In the genomic region with DNA sequence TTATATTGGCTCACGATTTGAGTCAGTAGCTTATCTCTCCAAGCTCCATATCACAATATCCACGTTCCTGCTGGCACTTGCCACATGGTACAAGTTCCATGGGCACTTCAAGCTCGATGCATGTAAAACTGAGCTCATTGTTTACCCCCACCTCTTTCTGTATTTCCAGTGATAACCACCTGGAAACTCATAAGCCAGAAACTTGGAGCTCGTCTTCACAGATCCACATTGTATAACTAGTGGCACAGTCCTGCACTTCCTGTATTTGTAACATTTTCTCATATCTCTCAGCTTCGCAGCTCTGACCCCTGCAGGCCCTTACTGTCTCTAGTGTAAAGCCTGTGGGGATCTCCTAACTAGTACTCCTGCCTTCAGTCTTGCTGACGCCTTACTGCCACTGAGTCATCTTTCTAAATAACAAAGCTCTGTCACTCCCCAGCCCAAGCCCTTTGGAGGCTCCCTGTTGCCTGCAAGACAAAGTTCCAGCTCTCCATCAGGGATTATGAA, we compare ENCODE assay signal across 10 cellular contexts. TPM values are rescaled to one million over a fixed set of nuclear protein-coding genes. Genes with fewer than 3 reads are reported as not detected.
DNase-seq lines count a peak whose midpoint lies in the region; ATAC-seq, FAIRE-seq and TF ChIP-seq lines count a peak whose summit lies in the region.
"Had no signal": no experiment of that assay in that cellular context is flagged by ENCODE, and none has a peak within 500 bp of the region (broad histone marks: within the 10 kb centered on the region; RNA-seq: fewer than 3 reads in every experiment).

No MANE protein-coding gene starts in this region.

- no peaks in the 10 kb centered on the region for H3K79me2 ChIP-seq in astrocyte (ENCODE audit: insufficient read depth, low read length)

- no peak overlapping the region for H2AFZ ChIP-seq in astrocyte (ENCODE audit: low read depth, low read length)

- DNase-seq in GM12865 (ENCODE audit: low read depth) = peak; percentile 32
- peak; percentile 89 for DNase-seq in M059J (ENCODE audit: low read depth)
- peak; percentile 39 for DNase-seq in astrocyte (ENCODE audit: low read depth)
- peak; percentile 20 for DNase-seq in non-pigmented ciliary epithelial cell (ENCODE audit: low read depth)
- DNase-seq: SW 1271 had no signal

- no peak overlapping the region for H3K9ac ChIP-seq in astrocyte (ENCODE audit: low read length)

- TF ChIP-seq CTCF in GM12865 (IDR thresholded peaks at IDR 0.05; ENCODE audit: insufficient read depth, low read depth, low read length, missing control alignments) (no peak), astrocyte (IDR thresholded peaks at IDR 0.05; ENCODE audit: insufficient read depth, low read depth, low read length) (no peak)

- no peaks in the 10 kb centered on the region for H4K20me1 ChIP-seq in astrocyte (ENCODE audit: insufficient read depth, low read length)

- H3K4me3 ChIP-seq in GM12865 (ENCODE audit: low read depth, low read length) (no peak overlapping the region), astrocyte (ENCODE audit: insufficient read depth, low read depth, low read length) (no peak overlapping the region)
- H3K4me3 ChIP-seq: coronary artery, lung had no signal

- H3K4me2 ChIP-seq in astrocyte (ENCODE audit: low read length) = peak overlapping the region; percentile 21

- H3K4me3 Mint-ChIP-seq in astrocyte (ENCODE audit: unreplicated experiment) = no peak overlapping the region

- H3K4me1 Mint-ChIP-seq in astrocyte (ENCODE audit: low read depth, unreplicated experiment) = peaks cover 20% of the 10 kb centered on the region

- H3K9me3 ChIP-seq in astrocyte (ENCODE audit: insufficient read depth, low read depth, low read length) = no peaks in the 10 kb centered on the region

- H3K36me3 ChIP-seq in astrocyte (ENCODE audit: insufficient read depth, low read length) = no peaks in the 10 kb centered on the region

- FAIRE-seq in astrocyte (lab: Jason Lieb, UNC) = no peak

- H3K27me3 ChIP-seq in astrocyte (ENCODE audit: insufficient read depth, low read length) = peaks cover 16% of the 10 kb centered on the region

- H3K4me1 ChIP-seq in astrocyte (ENCODE audit: insufficient read depth, low read length) = peaks cover 8% of the 10 kb centered on the region

- H3K9me3 Mint-ChIP-seq in astrocyte (ENCODE audit: unreplicated experiment) = no peaks in the 10 kb centered on the region

- peak overlapping the region; percentile 6 for H3K27ac Mint-ChIP-seq in astrocyte (ENCODE audit: unreplicated experiment)

- no peaks in the 10 kb centered on the region for H3K36me3 Mint-ChIP-seq in astrocyte (ENCODE audit: low read depth, unreplicated experiment)

- H3K27ac ChIP-seq in astrocyte (ENCODE audit: low read depth, low read length) = no peak overlapping the region
- H3K27ac ChIP-seq: coronary artery had no signal

- no peak for ATAC-seq in HG03521 (IDR thresholded peaks at IDR 0.05; ENCODE audit: unreplicated experiment)
- no peak for ATAC-seq in GM18867 (IDR thresholded peaks at IDR 0.05; ENCODE audit: unreplicated experiment)
- ATAC-seq in GM21723 (IDR thresholded peaks at IDR 0.05; ENCODE audit: unreplicated experiment) = no peak

- peaks cover 31% of the 10 kb centered on the region for H3K27me3 Mint-ChIP-seq in astrocyte (ENCODE audit: low read depth, unreplicated experiment)

RNA-seq across cellular contexts. Expression of gene C2CD4D, which starts 6.5 kb away (rescaled TPM):
- not detected in 2 replicates for total RNA-seq in M059J (2014; rRNA removed; shearing (Covaris generic))
- total RNA-seq in astrocyte = 0.16 and 0.22 TPM in 2 replicates

RNA-seq across cellular contexts. Expression of gene THEM5, which starts 7.4 kb away (rescaled TPM):
- not detected in 2 replicates for total RNA-seq in M059J (2014; rRNA removed; shearing (Covaris generic))
- total RNA-seq in astrocyte = not detected in 2 replicates
- total RNA-seq: lung had no signal

RNA-seq across cellular contexts. Expression of gene RORC, which starts 14.5 kb away (rescaled TPM):
- 0.44 TPM in 1 of 2 replicates, not detected in the other for total RNA-seq in M059J (2014; rRNA removed; shearing (Covaris generic))
- total RNA-seq in astrocyte = not detected in 2 replicates

RNA-seq across cellular contexts. Expression of gene LINGO4, which starts 40.9 kb away (rescaled TPM):
- total RNA-seq in M059J (2014; rRNA removed; shearing (Covaris generic)) = not detected in 2 replicates
- total RNA-seq in astrocyte = not detected in 2 replicates

RNA-seq across cellular contexts. Expression of gene TDRKH, which starts 55.8 kb away (rescaled TPM):
- total RNA-seq in M059J (2014; rRNA removed; shearing (Covaris generic)) = 10.8 and 11.0 TPM in 2 replicates
- total RNA-seq in astrocyte = 6.7 and 7.5 TPM in 2 replicates

Comparison
In these comparisons a context has a peak if more than half of its experiments do, and no peak if none do; other contexts are left out.
1. DNase-seq: peak in every context shown above with its lines; median percentile 89 in M059J; 39 in astrocyte; 32 in GM12865; 20 in non-pigmented ciliary epithelial cell.